In the genomic region with DNA sequence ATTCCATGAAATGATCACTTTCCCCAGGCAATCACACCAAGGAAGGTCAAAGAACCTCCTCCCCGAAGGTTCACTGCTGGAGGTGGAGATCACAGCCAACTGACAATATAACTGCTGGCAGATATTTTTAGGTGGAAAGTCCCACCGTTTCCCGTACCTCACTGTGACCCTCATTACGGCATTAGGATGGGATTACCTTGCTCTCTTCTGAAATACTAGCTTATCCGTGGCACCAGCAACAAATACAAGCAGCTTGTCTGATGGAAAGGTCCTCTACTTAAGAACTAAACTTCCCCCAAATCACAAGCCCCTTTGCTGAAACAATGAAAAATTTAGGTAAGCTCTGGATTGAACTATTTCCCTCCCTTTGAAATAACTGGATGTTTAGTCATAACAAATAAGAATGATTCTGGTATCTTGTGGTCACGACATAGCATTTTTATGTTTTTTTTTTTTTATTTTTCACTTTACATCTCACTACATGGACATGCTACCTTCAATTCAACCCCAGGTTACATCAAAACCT, we compare ENCODE assay signal across 16 cellular contexts.
DNase-seq lines count a peak whose midpoint lies in the region; ATAC-seq and TF ChIP-seq lines count a peak whose summit lies in the region.
"Had no signal": no experiment of that assay in that cellular context is flagged by ENCODE, and none has a peak within 500 bp of the region (broad histone marks: within the 10 kb centered on the region; RNA-seq: fewer than 3 reads in every experiment).

No MANE protein-coding gene starts in this region.

- DNase-seq in left ventricle myocardium inferior (no peak), Right ventricle myocardium superior (no peak), RWPE1 (ENCODE audit: low spot score) (peak; percentile 17), fibroblast of the aortic adventitia (ENCODE audit: low read depth) (peak; percentile 64), NCI-H2081 (lab: John Stamatoyannopoulos, UW) (no peak), Kasumi-1 (lab: John Stamatoyannopoulos, UW) (no peak), NCI-H345 treated with DMSO at 0.1 percent for 48 hours (lab: John Stamatoyannopoulos, UW; ENCODE audit: unreplicated experiment) (no peak), NAMALWA (ENCODE audit: low spot score) (no peak)
- DNase-seq: cerebellar nuclear complex, DMS53, erythroblast, hypothalamus, T-helper 1 cell had no signal

- H3K4me3 ChIP-seq in left ventricle myocardium inferior (no peak overlapping the region), fibroblast of the aortic adventitia (ENCODE audit: low read depth, low read length) (no peak overlapping the region)
- H3K4me3 ChIP-seq: neural progenitor cell, skin epidermis had no signal

- CTCF ChIA-PET in RWPE1 (lab: Yijun Ruan, JAX), result interaction anchor here (0.6 kb wide), 1 partner anchor 853 kb away, joined by 4 read pairs; no protein-coding TSS in a partner anchor

- no peaks in the 10 kb centered on the region for H3K9me3 ChIP-seq in left ventricle myocardium inferior (replicated peaks)

- ATAC-seq in Right ventricle myocardium superior (ENCODE audit: poor library complexity), result no peak
- ATAC-seq: activated CD4-positive, CD25-positive, alpha-beta regulatory T cell treated with anti-CD3 and anti-CD28 coated beads, Interleukin-2, amount 50 U/mL, for 24 hours had no signal

- H3K27ac ChIP-seq in left ventricle myocardium inferior (replicated peaks) (peak overlapping the region; percentile 93), RWPE1 (no peak overlapping the region)

- H3K36me3 ChIP-seq in left ventricle myocardium inferior, result no peaks in the 10 kb centered on the region
- H3K36me3 ChIP-seq: neural progenitor cell had no signal

- intact Hi-C loops in left ventricle myocardium inferior (cut with micrococcal nuclease), result no loop called here
- intact Hi-C loops in Right ventricle myocardium superior (cut with DNase I), result no loop called here

- no peaks in the 10 kb centered on the region for H3K27me3 ChIP-seq in left ventricle myocardium inferior (ENCODE audit: low read depth)
- H3K27me3 ChIP-seq: neural progenitor cell had no signal

- H3K4me1 ChIP-seq in left ventricle myocardium inferior, result peaks cover 54% of the 10 kb centered on the region

- POLR2A ChIA-PET in RWPE1 (lab: Yijun Ruan, JAX; ENCODE audit: low non-redundant PET), result no interaction called here

- no peak for TF ChIP-seq CTCF in left ventricle myocardium inferior (IDR thresholded peaks at IDR 0.05; ENCODE audit: borderline replicate concordance)
- no peak for TF ChIP-seq CTCF in RWPE1 (conservative IDR thresholded peaks at IDR 0.05; ENCODE audit: low read depth)
- no peak for TF ChIP-seq CTCF in fibroblast of the aortic adventitia (IDR thresholded peaks at IDR 0.05; ENCODE audit: insufficient read depth, low read length)

Comparison
In these comparisons a context has a peak if more than half of its experiments do, and no peak if none do; other contexts are left out.
1. DNase-seq: peak in RWPE1 (single experiment) and fibroblast of the aortic adventitia (single experiment); none in left ventricle myocardium inferior (single experiment), Right ventricle myocardium superior (single experiment), NCI-H2081 (0 of 2), Kasumi-1 (0 of 2), NCI-H345 treated with DMSO at 0.1 percent for 48 hours (single experiment) and NAMALWA (single experiment).